In the genomic region with DNA sequence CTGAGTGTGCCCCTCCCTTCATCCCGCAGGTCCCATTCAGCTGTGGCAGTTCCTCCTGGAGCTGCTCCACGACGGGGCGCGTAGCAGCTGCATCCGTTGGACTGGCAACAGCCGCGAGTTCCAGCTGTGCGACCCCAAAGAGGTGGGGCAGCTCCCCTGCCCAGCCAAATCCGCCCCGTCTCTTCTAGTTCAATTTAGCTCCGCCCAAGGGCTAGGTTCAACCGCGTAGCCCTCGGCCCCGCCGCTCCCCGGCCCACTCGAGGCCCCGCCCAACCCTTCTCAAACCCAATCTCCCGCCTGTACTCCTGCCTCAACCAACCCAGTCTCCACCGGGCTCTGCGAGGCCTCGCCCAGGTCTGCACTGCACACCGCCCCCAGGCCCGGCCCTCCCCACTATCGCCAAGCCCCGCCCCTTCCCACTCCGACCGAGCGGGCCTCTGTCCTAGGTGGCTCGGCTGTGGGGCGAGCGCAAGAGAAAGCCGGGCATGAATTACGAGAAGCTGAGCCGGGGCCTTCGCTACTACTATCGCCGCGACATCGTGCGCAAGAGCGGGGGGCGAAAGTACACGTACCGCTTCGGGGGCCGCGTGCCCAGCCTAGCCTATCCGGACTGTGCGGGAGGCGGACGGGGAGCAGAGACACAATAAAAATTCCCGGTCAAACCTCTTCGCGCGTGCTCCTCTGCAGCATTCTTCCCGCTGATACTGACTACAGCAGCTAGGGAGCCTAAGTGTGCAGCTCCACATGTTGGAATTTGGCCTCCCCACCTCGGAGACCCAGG, we compare ENCODE assay signal across 8 cellular contexts. TPM values are rescaled to one million over a fixed set of nuclear protein-coding genes. Genes with fewer than 3 reads are reported as not detected.
DNase-seq lines count a peak whose midpoint lies in the region; ATAC-seq lines count a peak whose summit lies in the region.

No MANE protein-coding gene starts in this region.

- H3K36me3 ChIP-seq in esophagus (ENCODE audit: control insufficient read depth in 2 of 2, insufficient read depth in 2 of 2, low read length in 1 of 2) (no peaks in the 10 kb centered on the region), muscle layer of colon (ENCODE audit: insufficient read depth, low read length) (no peaks in the 10 kb centered on the region)

- no peaks in the 10 kb centered on the region for H3K27me3 Mint-ChIP-seq in IgD-negative memory B cell

- H3K36me3 Mint-ChIP-seq in IgD-negative memory B cell = no peaks in the 10 kb centered on the region

- DNase-seq in D341Med (ENCODE audit: low spot score) (peak; percentile 93), OCI-M2 (lab: John Stamatoyannopoulos, UW; ENCODE audit: unreplicated experiment) (peak; percentile 99)
- DNase-seq in activated T-cell treated with anti-CD3 and anti-CD28 coated beads, Interleukin-2, amount 50 U/mL, for 1 hour = peak; percentile 91
- peak; percentile 97 for DNase-seq in stimulated activated CD8-positive, alpha-beta memory T cell treated with anti-CD3 and anti-CD28 coated beads, Interleukin-4, amount 100 ng/mL, for 48 hours

- H3K4me1 ChIP-seq in esophagus (ENCODE audit: control insufficient read depth in 2 of 2, insufficient read depth in 2 of 2, low read length in 1 of 2) = peaks cover 3 to 8% of the 10 kb centered on the region in 2 donors
- peaks cover 18% of the 10 kb centered on the region for H3K4me1 ChIP-seq in muscle layer of colon (ENCODE audit: insufficient read depth, low read length)

- peak overlapping the region; percentile 93 to 98 for H3K27ac ChIP-seq in esophagus (ENCODE audit: low read depth in 2 of 2, low read length in 1 of 2)
- H3K27ac ChIP-seq in muscle layer of colon (ENCODE audit: low read depth, low read length) = peak overlapping the region; percentile 97

- no peaks in the 10 kb centered on the region for H3K9me3 Mint-ChIP-seq in IgD-negative memory B cell

- H3K9ac ChIP-seq in muscle layer of colon (ENCODE audit: low read length) = peak overlapping the region; percentile 14

- H3K4me3 ChIP-seq in esophagus (ENCODE audit: low read depth in 1 of 2, low read length in 2 of 2) (peak overlapping the region; percentile 63 to 81), muscle layer of colon (ENCODE audit: low read depth in 1 of 2, low read length in 2 of 2) (peak overlapping the region; percentile 74 to 83)

- H3K27me3 ChIP-seq in esophagus (ENCODE audit: control insufficient read depth in 1 of 2, insufficient read depth in 2 of 2, low read length in 2 of 2) (no peaks in the 10 kb centered on the region), muscle layer of colon (ENCODE audit: control insufficient read depth in 1 of 2, insufficient read depth in 2 of 2, low read length in 2 of 2) (no peaks in the 10 kb centered on the region)

- H3K27ac Mint-ChIP-seq in IgD-negative memory B cell = peak overlapping the region; percentile 82 to 96 (median 90)

- WGBS in esophagus, 2 donors = 0 to 1% methylated on average over 60 of the region's 60 CpGs

- peaks cover 16 to 20% (median 20%) of the 10 kb centered on the region in 3 donors for H3K4me1 Mint-ChIP-seq in IgD-negative memory B cell

- peak overlapping the region; percentile 85 to 95 (median 90) for H3K4me3 Mint-ChIP-seq in IgD-negative memory B cell

- H3K9me3 ChIP-seq in esophagus (ENCODE audit: control insufficient read depth in 2 of 2, insufficient read depth in 1 of 2, low read depth in 1 of 2, low read length in 1 of 2) (no peaks in the 10 kb centered on the region), muscle layer of colon (ENCODE audit: low read length) (no peaks in the 10 kb centered on the region)

- ATAC-seq in GM21526 (IDR thresholded peaks at IDR 0.05; ENCODE audit: low FRiP score, unreplicated experiment) = peak; percentile 65

RNA-seq across cellular contexts. Expression of gene ETV2, which starts 2.9 kb away (rescaled TPM):
- polyA plus RNA-seq in IgD-negative memory B cell = 0.50 TPM
- 1 to 10 TPM; 3.4 to 5.6 TPM for polyA plus RNA-seq in esophagus

RNA-seq across cellular contexts. Expression of gene COX6B1, which starts 3.7 kb away (rescaled TPM):
- polyA plus RNA-seq in IgD-negative memory B cell = 814 TPM
- 1,000 to 10,000 TPM; 1,022 to 1,339 TPM for polyA plus RNA-seq in esophagus

RNA-seq across cellular contexts. Expression of gene RBM42, which starts 15.6 kb away (rescaled TPM):
- polyA plus RNA-seq in IgD-negative memory B cell (76.5 TPM), esophagus (10 to 100 TPM; 47.8 to 61.5 TPM)

RNA-seq across cellular contexts. Expression of gene UPK1A, which starts 21.9 kb away (rescaled TPM):
- polyA plus RNA-seq in IgD-negative memory B cell (not detected), esophagus (10 to 100 TPM; 10.7 to 11.5 TPM)

RNA-seq across cellular contexts. Expression of gene HAUS5, which starts 31.9 kb away (rescaled TPM):
- polyA plus RNA-seq in IgD-negative memory B cell (11.4 TPM), esophagus (10 to 100 TPM; 10.1 to 24.1 TPM)

Comparison
In these comparisons a context has a peak if more than half of its experiments do, and no peak if none do; other contexts are left out.
1. Peak in every context shown above with its lines: DNase-seq, ATAC-seq, H3K4me3 ChIP-seq and H3K27ac ChIP-seq.